9 cellular contexts compared by ENCODE assay signal in genomic region chr4:111630705-111631104, GRCh38.
DNase-seq lines count a peak whose midpoint lies in the region; ATAC-seq, FAIRE-seq and TF ChIP-seq lines count a peak whose summit lies in the region.
"Had no signal": no experiment of that assay in that cellular context is flagged by ENCODE, and none has a peak within 500 bp of the region (broad histone marks: within the 10 kb centered on the region; RNA-seq: fewer than 3 reads in every experiment).

No MANE protein-coding gene starts in this region.

- no peaks in the 10 kb centered on the region for H3K27me3 ChIP-seq in IMR-90 (ENCODE audit: control insufficient read depth, insufficient read depth, low read length)
- no peaks in the 10 kb centered on the region for H3K27me3 ChIP-seq in H7 (ENCODE audit: control insufficient read depth, insufficient read depth, low read length)

- H3K23ac ChIP-seq in IMR-90 (ENCODE audit: low read depth, low read length) = no peak overlapping the region

- H3K56ac ChIP-seq in IMR-90 (ENCODE audit: extremely low read depth, insufficient read depth, low read length) = no peak overlapping the region

- in situ Hi-C loops in IMR-90 (cut with MboI; ENCODE audit: low sequenced_read_pairs) = loop anchor here (5.0 to 25.0 kb wide), 3 partner anchors 493 to 998 kb away; no protein-coding TSS in a partner anchor

- no peak overlapping the region for H2BK15ac ChIP-seq in IMR-90 (ENCODE audit: low read depth, low read length)

- H3K4me1 ChIP-seq in IMR-90 (ENCODE audit: control insufficient read depth, insufficient read depth, low read length) = no peaks in the 10 kb centered on the region

- H4K91ac ChIP-seq in IMR-90 (ENCODE audit: insufficient read depth, low read depth, low read length) = no peak overlapping the region

- H3K18ac ChIP-seq in IMR-90 (ENCODE audit: low read depth, low read length) = no peak overlapping the region

- CTCF ChIA-PET in IMR-90 (lab: Yijun Ruan, JAX) = interaction anchor here (0.9 kb wide), 1 partner anchor 494 kb away, joined by 4 read pairs; no protein-coding TSS in a partner anchor

- H3K9me3 ChIP-seq in IMR-90 (ENCODE audit: control insufficient read depth, insufficient read depth, low read length) = no peaks in the 10 kb centered on the region

- ATAC-seq in IMR-90 (ENCODE audit: low read depth) (peak; percentile 77; the same call in 1 of the 2 replicates), SK-N-SH treated with all-trans-retinoic acid at 6 μM for 48 hours (peak; percentile 83), esophagus mucosa (no peak)
- no peak for ATAC-seq in activated naive CD8-positive, alpha-beta T cell treated with anti-CD3 and anti-CD28 coated beads, Interleukin-2, amount 50 U/mL, for 24 hours

- no peak overlapping the region for H3K4me3 Mint-ChIP-seq in activated naive CD8-positive, alpha-beta T cell treated with anti-CD3 and anti-CD28 coated beads, Interleukin-2, amount 50 U/mL, for 24 hours

- no TSS peak for BruUV-seq in IMR-90 (replicated peaks; lab: Mats Ljungman, UMichigan)

- no peak overlapping the region for H3K4me2 ChIP-seq in IMR-90 (ENCODE audit: low read depth, low read length)

- peak; percentile 68 for TF ChIP-seq CTCF in IMR-90 (conservative IDR thresholded peaks at IDR 0.05; ENCODE audit: low read depth, low read length)

- no peak for TF ChIP-seq POLR2A in IMR-90 (IDR thresholded peaks at IDR 0.05; ENCODE audit: low read depth, low read length)
- no peak for TF ChIP-seq POLR2A in H54 (IDR thresholded peaks at IDR 0.05; ENCODE audit: low read depth, low read length)

- no peaks in the 10 kb centered on the region for H3K36me3 ChIP-seq in IMR-90 (ENCODE audit: control insufficient read depth, insufficient read depth, low read length)
- H3K36me3 ChIP-seq in H7 (replicated peaks; ENCODE audit: control insufficient read depth, insufficient read depth, low read length) = no peaks in the 10 kb centered on the region

- DNase-seq in AG20443 (ENCODE audit: low spot score) = peak; percentile 35
- DNase-seq in IMR-90 = peak; percentile 42
- peak; percentile 64 for DNase-seq in inferior parietal cortex (ENCODE audit: extremely low spot score)
- DNase-seq in H7 = no peak
- DNase-seq in activated naive CD8-positive, alpha-beta T cell treated with anti-CD3 and anti-CD28 coated beads, Interleukin-2, amount 50 U/mL, for 24 hours = no peak
- DNase-seq in H54 (ENCODE audit: insufficient read length, low spot score) = no peak

- no peaks in the 10 kb centered on the region for H3K27me3 Mint-ChIP-seq in activated naive CD8-positive, alpha-beta T cell treated with anti-CD3 and anti-CD28 coated beads, Interleukin-2, amount 50 U/mL, for 24 hours

- H3K9ac ChIP-seq in IMR-90 (ENCODE audit: low read depth, low read length) = no peak overlapping the region

- no peaks in the 10 kb centered on the region for H3K9me1 ChIP-seq in IMR-90 (ENCODE audit: insufficient read depth, low read length)

- no peak overlapping the region for H2BK120ac ChIP-seq in IMR-90 (ENCODE audit: low read depth, low read length)

- H3K4me3 ChIP-seq in IMR-90 (ENCODE audit: insufficient read depth, low read depth, low read length) = no peak overlapping the region
- no peak overlapping the region for H3K4me3 ChIP-seq in H7 (ENCODE audit: insufficient read depth, low read depth, low read length)

- no peaks in the 10 kb centered on the region for H3K9me3 Mint-ChIP-seq in activated naive CD8-positive, alpha-beta T cell treated with anti-CD3 and anti-CD28 coated beads, Interleukin-2, amount 50 U/mL, for 24 hours

- no peak overlapping the region for H3K27ac ChIP-seq in IMR-90 (ENCODE audit: insufficient read depth, low read length)
- H3K27ac ChIP-seq: epithelial cell of prostate had no signal

- no peaks in the 10 kb centered on the region for H4K20me1 ChIP-seq in IMR-90 (ENCODE audit: insufficient read depth, low read length)

- H2AFZ ChIP-seq in IMR-90 (replicated peaks; ENCODE audit: low read length, poor library complexity) = no peak overlapping the region

- H3K4me1 Mint-ChIP-seq in activated naive CD8-positive, alpha-beta T cell treated with anti-CD3 and anti-CD28 coated beads, Interleukin-2, amount 50 U/mL, for 24 hours = no peaks in the 10 kb centered on the region

- H3K27ac Mint-ChIP-seq in activated naive CD8-positive, alpha-beta T cell treated with anti-CD3 and anti-CD28 coated beads, Interleukin-2, amount 50 U/mL, for 24 hours = no peak overlapping the region

- peak; percentile 73 for TF ChIP-seq RAD21 in IMR-90 (IDR thresholded peaks at IDR 0.05; ENCODE audit: low read length)

- intact Hi-C loops in IMR-90 (cut with micrococcal nuclease) = loop anchor here (1.0 to 10.0 kb wide), 7 partner anchors 155 to 1632 kb away; no protein-coding TSS in a partner anchor

- H3K79me1 ChIP-seq in IMR-90 (ENCODE audit: low read depth in 1 of 2, low read length in 2 of 2) = no peaks in the 10 kb centered on the region

- no peak overlapping the region for H2AK5ac ChIP-seq in IMR-90 (ENCODE audit: low read depth, low read length)

- dilution Hi-C loops in IMR-90 (cut with HindIII; ENCODE audit: low sequenced_read_pairs, unreplicated experiment) = no loop called here

- POLR2A ChIA-PET in IMR-90 (lab: Charles Lee; ENCODE audit: unreplicated experiment) = no interaction called here

- no peak overlapping the region for H3K14ac ChIP-seq in IMR-90 (replicated peaks; ENCODE audit: low read depth, low read length)

- no peak overlapping the region for H4K8ac ChIP-seq in IMR-90 (ENCODE audit: low read depth in 2 of 2, low read length in 2 of 2)

- H2BK20ac ChIP-seq in IMR-90 (ENCODE audit: low read depth, low read length) = no peak overlapping the region

- H3K4ac ChIP-seq in IMR-90 (ENCODE audit: low read depth, low read length) = no peak overlapping the region

- H2AK9ac ChIP-seq in IMR-90 (replicated peaks; ENCODE audit: low read depth, low read length, poor library complexity) = no peak overlapping the region

- no peak overlapping the region for H2BK5ac ChIP-seq in IMR-90 (ENCODE audit: low read depth, low read length, poor library complexity, severe bottlenecking)

- no CpG with 5 or more reads among the region's 2 CpGs for WGBS in IMR-90 (ENCODE audit: extremely low coverage in 2 of 2, insufficient read length in 1 of 2), 2 experiments

- no peak for FAIRE-seq in H54 (lab: Jason Lieb, UNC)

- no peaks in the 10 kb centered on the region for H3K36me3 Mint-ChIP-seq in activated naive CD8-positive, alpha-beta T cell treated with anti-CD3 and anti-CD28 coated beads, Interleukin-2, amount 50 U/mL, for 24 hours (ENCODE audit: low read depth)

- no peak overlapping the region for H4K5ac ChIP-seq in IMR-90 (ENCODE audit: low read depth, low read length)

TF ChIP-seq in IMR-90, 13 proteins besides CTCF, POLR2A, EP300 and RAD21:
- no peak for TF ChIP-seq RCOR1 (IDR thresholded peaks at IDR 0.05; ENCODE audit: insufficient replicate concordance, low read length)
- peak; percentile 71 for TF ChIP-seq SMC3 (IDR thresholded peaks at IDR 0.05; ENCODE audit: low read depth, low read length)
- TF ChIP-seq NFE2L2 (IDR thresholded peaks at IDR 0.05; ENCODE audit: low read depth, low read length) = no peak

TF ChIP-seq in SK-N-SH treated with all-trans-retinoic acid at 6 μM for 48 hours, 23 proteins besides CTCF, POLR2A, EP300 and RAD21 (continues in another document):
- TF ChIP-seq ISL1 (CRISPR knock-in tag; IDR thresholded peaks at IDR 0.05) (no peak), CSRNP3 (CRISPR knock-in tag; IDR thresholded peaks at IDR 0.05) (no peak), ESRRG (CRISPR knock-in tag; IDR thresholded peaks at IDR 0.05) (no peak), SNAI2 (CRISPR knock-in tag; IDR thresholded peaks at IDR 0.05) (no peak), TCF4 (CRISPR knock-in tag; IDR thresholded peaks at IDR 0.05; ENCODE audit: borderline replicate concordance) (no peak), PPARA (CRISPR knock-in tag; IDR thresholded peaks at IDR 0.05; ENCODE audit: borderline replicate concordance) (no peak), OSR1 (CRISPR knock-in tag; IDR thresholded peaks at IDR 0.05) (no peak), PATZ1 (CRISPR knock-in tag; IDR thresholded peaks at IDR 0.05; ENCODE audit: borderline replicate concordance) (no peak), ZFP3 (CRISPR knock-in tag; IDR thresholded peaks at IDR 0.05) (no peak), ZNF70 (CRISPR knock-in tag; IDR thresholded peaks at IDR 0.05) (no peak), ZNF565 (CRISPR knock-in tag; conservative IDR thresholded peaks at IDR 0.05; ENCODE audit: low read depth) (no peak), BACH2 (CRISPR knock-in tag; IDR thresholded peaks at IDR 0.05; ENCODE audit: borderline replicate concordance) (no peak)

Comparison
In these comparisons a context has a peak if more than half of its experiments do, and no peak if none do; other contexts are left out.
1. DNase-seq: peak in AG20443 (single experiment), IMR-90 (single experiment) and inferior parietal cortex (single experiment); none in H7 (single experiment), activated naive CD8-positive, alpha-beta T cell treated with anti-CD3 and anti-CD28 coated beads, Interleukin-2, amount 50 U/mL, for 24 hours (single experiment) and H54 (single experiment).
2. ATAC-seq: peak in IMR-90 (single experiment) and SK-N-SH treated with all-trans-retinoic acid at 6 μM for 48 hours (single experiment); none in activated naive CD8-positive, alpha-beta T cell treated with anti-CD3 and anti-CD28 coated beads, Interleukin-2, amount 50 U/mL, for 24 hours (single experiment) and esophagus mucosa (single experiment).